ENCODE assay signal across 25 cellular contexts in the genomic region with DNA sequence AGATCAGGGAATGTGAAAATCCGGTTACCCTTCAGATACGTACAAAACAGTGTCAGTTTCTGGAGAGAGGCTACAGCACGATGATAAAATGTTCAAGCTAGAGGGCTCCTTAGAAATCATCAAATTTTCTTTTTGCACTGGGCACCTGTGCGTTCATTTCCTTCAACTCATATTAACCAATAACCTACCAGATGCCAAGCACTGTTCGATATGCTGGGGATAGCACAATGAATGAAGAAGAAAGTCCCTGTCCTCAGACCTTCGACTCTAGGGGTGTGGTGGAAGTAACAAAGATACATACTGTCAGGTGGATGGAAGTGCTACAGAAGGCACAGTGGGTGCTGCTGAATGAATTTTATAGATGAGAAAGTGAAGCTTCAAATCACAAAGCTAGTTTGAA.
DNase-seq lines count a peak whose midpoint lies in the region; ATAC-seq and FAIRE-seq lines count a peak whose summit lies in the region.
"Had no signal": no experiment of that assay in that cellular context is flagged by ENCODE, and none has a peak within 500 bp of the region (broad histone marks: within the 10 kb centered on the region; RNA-seq: fewer than 3 reads in every experiment).

No MANE protein-coding gene starts in this region.

- H4K20me1 ChIP-seq in BLaER1, result peaks cover 73% of the 10 kb centered on the region

- intact Hi-C loops in activated T-helper 2 cell treated with anti-CD3 and anti-CD28 coated beads, Interferon-gamma antibody, Interleukin-2, Interleukin-4, amounts not matched to agents 10 μg/mL and 5 μg/mL and 100 μg/mL, durations not matched to agents 14 hours and 24 hours and 36 hours (cut with micrococcal nuclease), result no loop called here
- intact Hi-C loops in left ventricle myocardium superior (cut with micrococcal nuclease), result no loop called here

- DNase-seq in G401 (ENCODE audit: low spot score) (peak; percentile 54), NOMO-1 treated with DMSO at 0.1 percent for 48 hours (lab: John Stamatoyannopoulos, UW; ENCODE audit: unreplicated experiment) (no peak), left ventricle myocardium superior (no peak), urothelium cell line (ENCODE audit: low spot score) (no peak)
- DNase-seq in activated T-helper 2 cell treated with anti-CD3 and anti-CD28 coated beads, Interferon-gamma antibody, Interleukin-2, Interleukin-4, amounts not matched to agents 10 μg/mL and 5 μg/mL and 100 μg/mL, durations not matched to agents 14 hours and 24 hours and 36 hours (ENCODE audit: low spot score), result no peak
- no peak for DNase-seq in natural killer cell treated with Interleukin-12 subunit alpha and Interleukin-12 subunit beta and Interleukin-15 and Interleukin-18, amount 100 ng/mL, for 72 hours (ENCODE audit: low spot score)
- DNase-seq: AML-193; Caco-2; CD8-positive, alpha-beta T cell; DMS 273 treated with DMSO at 0.1 percent for 48 hours; DMS79; NCI-H1048; NCI-H1417 treated with DMSO at 0.1 percent for 48 hours; NCI-H1694 treated with DMSO at 0.1 percent for 48 hours; NCI-H2081; NCI-H2227 treated with DMSO at 0.1 percent for 48 hours; NCI-H526 treated with DMSO at 0.1 percent for 48 hours; OCI-M1; Peyer's patch; SIG-M5; SK-N-SH had no signal

- no peak overlapping the region for H3K27ac ChIP-seq in BLaER1
- H3K27ac ChIP-seq: C4-2B, Peyer's patch had no signal

- no peak for ATAC-seq in natural killer cell treated with Interleukin-12 subunit alpha and Interleukin-12 subunit beta and Interleukin-15 and Interleukin-18, amount 100 ng/mL, for 72 hours
- ATAC-seq in left ventricle myocardium superior, result no peak
- ATAC-seq: CD8-positive, alpha-beta T cell had no signal

- no peak overlapping the region for H3K9ac ChIP-seq in BLaER1
- H3K9ac ChIP-seq: SK-N-SH had no signal

- in situ Hi-C loops in G401 (cut with HindIII; ENCODE audit: low sequenced_read_pairs), result no loop called here

- no peak overlapping the region for H3K4me3 Mint-ChIP-seq in activated T-helper 2 cell treated with anti-CD3 and anti-CD28 coated beads, Interferon-gamma antibody, Interleukin-2, Interleukin-4, amounts not matched to agents 10 μg/mL and 5 μg/mL and 100 μg/mL, durations not matched to agents 14 hours and 24 hours and 36 hours (ENCODE audit: low read depth)
- peak overlapping the region; percentile 34 for H3K4me3 Mint-ChIP-seq in natural killer cell treated with Interleukin-12 subunit alpha and Interleukin-12 subunit beta and Interleukin-15 and Interleukin-18, amount 100 ng/mL, for 72 hours
- H3K4me3 Mint-ChIP-seq: CD8-positive, alpha-beta T cell had no signal

- peak overlapping the region; percentile 28 for H3K27ac Mint-ChIP-seq in activated T-helper 2 cell treated with anti-CD3 and anti-CD28 coated beads, Interferon-gamma antibody, Interleukin-2, Interleukin-4, amounts not matched to agents 10 μg/mL and 5 μg/mL and 100 μg/mL, durations not matched to agents 14 hours and 24 hours and 36 hours
- H3K27ac Mint-ChIP-seq in natural killer cell treated with Interleukin-12 subunit alpha and Interleukin-12 subunit beta and Interleukin-15 and Interleukin-18, amount 100 ng/mL, for 72 hours, result peak overlapping the region; percentile 21 to 89

- H3K4me3 ChIP-seq in BLaER1, result no peak overlapping the region
- H3K4me3 ChIP-seq: Peyer's patch had no signal

- no peaks in the 10 kb centered on the region for H3K27me3 Mint-ChIP-seq in activated T-helper 2 cell treated with anti-CD3 and anti-CD28 coated beads, Interferon-gamma antibody, Interleukin-2, Interleukin-4, amounts not matched to agents 10 μg/mL and 5 μg/mL and 100 μg/mL, durations not matched to agents 14 hours and 24 hours and 36 hours (ENCODE audit: low read depth)
- H3K27me3 Mint-ChIP-seq in natural killer cell treated with Interleukin-12 subunit alpha and Interleukin-12 subunit beta and Interleukin-15 and Interleukin-18, amount 100 ng/mL, for 72 hours, result no peaks in the 10 kb centered on the region

- no peaks in the 10 kb centered on the region for H3K9me3 ChIP-seq in BLaER1
- H3K9me3 ChIP-seq: Caco-2, Peyer's patch, SK-N-SH had no signal

- H3K36me3 Mint-ChIP-seq in activated T-helper 2 cell treated with anti-CD3 and anti-CD28 coated beads, Interferon-gamma antibody, Interleukin-2, Interleukin-4, amounts not matched to agents 10 μg/mL and 5 μg/mL and 100 μg/mL, durations not matched to agents 14 hours and 24 hours and 36 hours (ENCODE audit: low read depth), result peaks cover 35% of the 10 kb centered on the region
- no peaks in the 10 kb centered on the region for H3K36me3 Mint-ChIP-seq in natural killer cell treated with Interleukin-12 subunit alpha and Interleukin-12 subunit beta and Interleukin-15 and Interleukin-18, amount 100 ng/mL, for 72 hours

- H3K9me3 Mint-ChIP-seq in activated T-helper 2 cell treated with anti-CD3 and anti-CD28 coated beads, Interferon-gamma antibody, Interleukin-2, Interleukin-4, amounts not matched to agents 10 μg/mL and 5 μg/mL and 100 μg/mL, durations not matched to agents 14 hours and 24 hours and 36 hours, result no peaks in the 10 kb centered on the region
- H3K9me3 Mint-ChIP-seq in natural killer cell treated with Interleukin-12 subunit alpha and Interleukin-12 subunit beta and Interleukin-15 and Interleukin-18, amount 100 ng/mL, for 72 hours, result peaks cover 4% of the 10 kb centered on the region
- H3K9me3 Mint-ChIP-seq: CD8-positive, alpha-beta T cell had no signal

- peaks cover 22% of the 10 kb centered on the region for H3K4me1 Mint-ChIP-seq in activated T-helper 2 cell treated with anti-CD3 and anti-CD28 coated beads, Interferon-gamma antibody, Interleukin-2, Interleukin-4, amounts not matched to agents 10 μg/mL and 5 μg/mL and 100 μg/mL, durations not matched to agents 14 hours and 24 hours and 36 hours (ENCODE audit: low read depth)
- H3K4me1 Mint-ChIP-seq in natural killer cell treated with Interleukin-12 subunit alpha and Interleukin-12 subunit beta and Interleukin-15 and Interleukin-18, amount 100 ng/mL, for 72 hours (ENCODE audit: low read depth in 2 of 2), result peaks cover 60 to 78% of the 10 kb centered on the region in 2 donors

- FAIRE-seq in urothelium cell line (lab: Jason Lieb, UNC), result no peak
- FAIRE-seq: A204.1, GM12892 had no signal

- H3K4me2 ChIP-seq in BLaER1, result peak overlapping the region; percentile 82
- H3K4me2 ChIP-seq: SK-N-SH had no signal

- peaks cover 25% of the 10 kb centered on the region for H3K36me3 ChIP-seq in BLaER1
- H3K36me3 ChIP-seq: Peyer's patch had no signal

- H3K27me3 ChIP-seq in BLaER1, result no peaks in the 10 kb centered on the region
- H3K27me3 ChIP-seq: Peyer's patch had no signal

- H3K4me1 ChIP-seq in BLaER1, result peaks cover 79% of the 10 kb centered on the region
- H3K4me1 ChIP-seq: Peyer's patch had no signal
